Comparison of ENCODE assay signal across 12 cellular contexts in genomic region chr4:123401466-123402175, GRCh38. TPM values are rescaled to one million over a fixed set of nuclear protein-coding genes. Genes with fewer than 3 reads are reported as not detected.
DNase-seq lines count a peak whose midpoint lies in the region; ATAC-seq and TF ChIP-seq lines count a peak whose summit lies in the region.
"Had no signal": no experiment of that assay in that cellular context is flagged by ENCODE, and none has a peak within 500 bp of the region (broad histone marks: within the 10 kb centered on the region; RNA-seq: fewer than 3 reads in every experiment).

No MANE protein-coding gene starts in this region.

- H3K27ac Mint-ChIP-seq in Calu3 (ENCODE audit: unreplicated experiment) (peak overlapping the region; percentile 70), WTC11 (peak overlapping the region; percentile 81)
- H3K27ac Mint-ChIP-seq: CD8-positive, alpha-beta T cell had no signal

- H3K23ac ChIP-seq in trophoblast cell (ENCODE audit: low read length): no peak overlapping the region

- H3K4ac ChIP-seq in trophoblast cell (ENCODE audit: low read depth, low read length): no peak overlapping the region

- H3K4me3 ChIP-seq in fibroblast of lung (replicated peaks in 1 of 4; ENCODE audit: control extremely low read depth in 1 of 4, insufficient read depth in 1 of 4, low read depth in 3 of 4, low read length in 4 of 4) (peak overlapping the region; percentile 54 to 92 (median 74)), trophoblast cell (ENCODE audit: low read depth, low read length) (no peak overlapping the region)

- no peaks in the 10 kb centered on the region for H3K27me3 Mint-ChIP-seq in Calu3 (ENCODE audit: unreplicated experiment)
- H3K27me3 Mint-ChIP-seq in WTC11 (ENCODE audit: low read depth): no peaks in the 10 kb centered on the region

- H2BK5ac ChIP-seq in trophoblast cell (ENCODE audit: low read depth, low read length, poor library complexity): no peak overlapping the region

- POLR2A ChIA-PET in WTC11 (lab: Charles Lee): no interaction called here

- H4K8ac ChIP-seq in trophoblast cell (ENCODE audit: low read depth, low read length): no peak overlapping the region

- H3K27me3 ChIP-seq in fibroblast of lung (ENCODE audit: control insufficient read depth, insufficient read depth, low read length): no peaks in the 10 kb centered on the region
- no peaks in the 10 kb centered on the region for H3K27me3 ChIP-seq in trophoblast cell (ENCODE audit: insufficient read depth, low read length)

- H3K4me1 ChIP-seq in fibroblast of lung (ENCODE audit: control insufficient read depth, extremely low read depth, insufficient read depth, low read length): peaks cover 5% of the 10 kb centered on the region
- no peaks in the 10 kb centered on the region for H3K4me1 ChIP-seq in trophoblast cell (ENCODE audit: control insufficient read depth in 1 of 2, insufficient read depth in 2 of 2, low read length in 2 of 2)

- TF ChIP-seq CTCF in Calu3 (IDR thresholded peaks at IDR 0.05; ENCODE audit: unreplicated experiment): no peak
- TF ChIP-seq CTCF in WTC11 (IDR thresholded peaks at IDR 0.05): no peak
- TF ChIP-seq CTCF in fibroblast of lung (conservative IDR thresholded peaks at IDR 0.05 in 1 of 2, IDR thresholded peaks at IDR 0.05 in 1 of 2; ENCODE audit: low read depth in 1 of 2, low read length in 2 of 2): no peak

- H3K4me2 ChIP-seq in fibroblast of lung (ENCODE audit: extremely low read depth, insufficient read depth, low read length): peak overlapping the region; percentile 89
- H3K4me2 ChIP-seq in trophoblast cell (ENCODE audit: low read length): no peak overlapping the region

- H3K9me3 Mint-ChIP-seq in Calu3 (ENCODE audit: low read depth, unreplicated experiment) (no peaks in the 10 kb centered on the region), WTC11 (no peaks in the 10 kb centered on the region)
- H3K9me3 Mint-ChIP-seq: CD8-positive, alpha-beta T cell had no signal

- peaks cover 80% of the 10 kb centered on the region for H3K79me2 ChIP-seq in fibroblast of lung (ENCODE audit: control insufficient read depth, insufficient read depth, low read length)
- H3K79me2 ChIP-seq in trophoblast cell (ENCODE audit: control insufficient read depth, insufficient read depth, low read length, poor library complexity): no peaks in the 10 kb centered on the region

- H4K91ac ChIP-seq in trophoblast cell (ENCODE audit: low read depth, low read length): no peak overlapping the region

- peak overlapping the region; percentile 10 for H2AFZ ChIP-seq in fibroblast of lung (ENCODE audit: low read length)
- no peak overlapping the region for H2AFZ ChIP-seq in trophoblast cell (ENCODE audit: insufficient read depth, low read length, poor library complexity)

- H3K27ac ChIP-seq in fibroblast of lung (ENCODE audit: insufficient read depth, low read length) (peak overlapping the region; percentile 57), trophoblast cell (ENCODE audit: low read depth, low read length) (no peak overlapping the region)

- WGBS in trophoblast cell (ENCODE audit: extremely low coverage, insufficient coverage, insufficient read length): no CpG with 5 or more reads among the region's 8 CpGs

- no peak overlapping the region for H4K12ac ChIP-seq in trophoblast cell (ENCODE audit: low read depth, low read length)

- BruUV-seq in Calu3 (replicated peaks; lab: Mats Ljungman, UMichigan): no TSS peak

- H3K4me1 Mint-ChIP-seq in Calu3 (ENCODE audit: low read depth, unreplicated experiment) (peaks cover 24% of the 10 kb centered on the region), WTC11 (peaks cover 60% of the 10 kb centered on the region)

- H2AK5ac ChIP-seq in trophoblast cell (ENCODE audit: low read length): no peak overlapping the region

- peaks cover 4% of the 10 kb centered on the region for H3K79me1 ChIP-seq in trophoblast cell (ENCODE audit: low read length)

- CTCF ChIA-PET in Calu3 (lab: Charles Lee): interaction anchor here (1.2 kb wide), 1 partner anchor 52 kb away, joined by 3 read pairs; no protein-coding TSS in a partner anchor
- CTCF ChIA-PET in WTC11 (lab: Charles Lee): interaction anchor here (1.0 kb wide), 1 partner anchor 12 kb away, joined by 3 read pairs; no protein-coding TSS in a partner anchor

- H3K4me3 Mint-ChIP-seq in Calu3 (ENCODE audit: low read depth, unreplicated experiment) (peak overlapping the region; percentile 82), WTC11 (peak overlapping the region; percentile 93)
- H3K4me3 Mint-ChIP-seq: CD8-positive, alpha-beta T cell had no signal

- H3K9ac ChIP-seq in fibroblast of lung (ENCODE audit: insufficient read depth, low read length) (peak overlapping the region; percentile 27), trophoblast cell (ENCODE audit: low read length) (no peak overlapping the region)

- peaks cover 77% of the 10 kb centered on the region for H3K36me3 Mint-ChIP-seq in Calu3 (ENCODE audit: insufficient read depth, unreplicated experiment)
- peaks cover 52% of the 10 kb centered on the region for H3K36me3 Mint-ChIP-seq in WTC11

- ATAC-seq in WTC11 (no peak), GM19351 (IDR thresholded peaks at IDR 0.05; ENCODE audit: unreplicated experiment) (no peak), HG03565 (IDR thresholded peaks at IDR 0.05; ENCODE audit: unreplicated experiment) (no peak)
- ATAC-seq: CD8-positive, alpha-beta T cell had no signal

- no peak overlapping the region for H2BK120ac ChIP-seq in trophoblast cell (ENCODE audit: insufficient read depth, low read length, poor library complexity)

- DNase-seq in Calu3 (no peak), WTC11 (ENCODE audit: low spot score) (no peak), fibroblast of lung (ENCODE audit: low read depth in 2 of 2) (no peak), trophoblast cell (no peak), SIG-M5 treated with dmso at 0.1 percent for 504 hours (lab: John Stamatoyannopoulos, UW; ENCODE audit: unreplicated experiment) (no peak), NCI-H774 (lab: John Stamatoyannopoulos, UW) (no peak)
- DNase-seq: CD8-positive, alpha-beta T cell; NCI-H1105; NCI-H82; stimulated activated CD4-positive, alpha-beta T cell treated with anti-CD3 and anti-CD28 coated beads, Interleukin-4, amount 100 ng/mL, for 4 hours had no signal

- intact Hi-C loops in Calu3 (cut with micrococcal nuclease; ENCODE audit: unreplicated experiment): loop anchor here (2.0 kb wide), 2 partner anchors 15 to 259 kb away; no protein-coding TSS in a partner anchor

- no peak overlapping the region for H3K14ac ChIP-seq in trophoblast cell (ENCODE audit: low read length)

- no peaks in the 10 kb centered on the region for H3K9me3 ChIP-seq in fibroblast of lung (ENCODE audit: control insufficient read depth, insufficient read depth, low read depth, low read length)
- peaks cover 2% of the 10 kb centered on the region for H3K9me3 ChIP-seq in trophoblast cell (ENCODE audit: insufficient read depth, low read depth, low read length)

- H4K20me1 ChIP-seq in fibroblast of lung (ENCODE audit: control insufficient read depth, extremely low read depth, insufficient read depth, low read length): no peaks in the 10 kb centered on the region

- H2BK12ac ChIP-seq in trophoblast cell (ENCODE audit: low read length): peak overlapping the region; percentile 38

- H3K18ac ChIP-seq in trophoblast cell (ENCODE audit: low read length): no peak overlapping the region

- H3K36me3 ChIP-seq in fibroblast of lung (ENCODE audit: control insufficient read depth, insufficient read depth, low read length): peaks cover 4% of the 10 kb centered on the region
- peaks cover 4 to 9% of the 10 kb centered on the region in 2 experiments for H3K36me3 ChIP-seq in trophoblast cell (ENCODE audit: control insufficient read depth in 1 of 2, insufficient read depth in 2 of 2, low read length in 2 of 2)

TF ChIP-seq in WTC11, 78 proteins besides CTCF, POLR2A, EP300 and RAD21 (continues in another document):
- no peak for TF ChIP-seq TP53 (CRISPR knock-in tag; IDR thresholded peaks at IDR 0.05)
- TF ChIP-seq CBFB (CRISPR knock-in tag; IDR thresholded peaks at IDR 0.05; ENCODE audit: low read depth): no peak
- TF ChIP-seq FOXK1 (CRISPR knock-in tag; IDR thresholded peaks at IDR 0.05): no peak
- no peak for TF ChIP-seq ESRRA (CRISPR knock-in tag; IDR thresholded peaks at IDR 0.05; ENCODE audit: borderline replicate concordance)
- TF ChIP-seq ZMAT4 (CRISPR knock-in tag; IDR thresholded peaks at IDR 0.05): no peak
- TF ChIP-seq ZBTB43 (CRISPR knock-in tag; IDR thresholded peaks at IDR 0.05): no peak
- TF ChIP-seq ZNF416 (CRISPR knock-in tag; IDR thresholded peaks at IDR 0.05): no peak
- TF ChIP-seq NFATC4 (CRISPR knock-in tag; IDR thresholded peaks at IDR 0.05): no peak

RNA-seq across cellular contexts. Expression of gene SPRY1, which starts 5.0 kb away (rescaled TPM):
- 38.5 and 45.5 TPM in 2 replicates for total RNA-seq in Calu3 (2022)
- 83.5 to 107 TPM (median 88.8 TPM) in 3 replicates for total RNA-seq in WTC11 (2021)
- 14.9 and 21.3 TPM in 2 replicates for total RNA-seq in fibroblast of lung
- polyA plus RNA-seq in fibroblast of lung: 15.3 and 23.9 TPM in 2 replicates
- 21.2 and 41.6 TPM in 2 replicates for polyA plus RNA-seq in fibroblast of lung (2012)
- 38.5 and 59.3 TPM in 2 replicates for polyA minus RNA-seq in fibroblast of lung (ENCODE audit: low replicate concordance)
- polyA plus RNA-seq in trophoblast cell (2013): 3.3 and 3.5 TPM in 2 replicates
